5 cellular contexts compared by ENCODE assay signal in genomic region chr15:28202124-28202523, GRCh38.
DNase-seq lines count a peak whose midpoint lies in the region; TF ChIP-seq lines count a peak whose summit lies in the region.
"Not testable (repeated sequence)": the region's sequence is repeated elsewhere in the genome, so short reads cannot be mapped to it uniquely, and the experiment has no call there.

No MANE protein-coding gene starts in this region.

- H3K9me3 Mint-ChIP-seq in nephron progenitor cell: not testable (repeated sequence)

- DNase-seq in Ammon's horn (ENCODE audit: low spot score): peak; percentile 16
- peak in 8 of 10 donors; percentile 24 to 74 (median 58) for DNase-seq in dorsolateral prefrontal cortex
- not testable (repeated sequence) for DNase-seq in nephron progenitor cell
- DNase-seq in occipital lobe (lab: John Stamatoyannopoulos, UW): peak; percentile 58
- DNase-seq in posterior cingulate gyrus: peak in 6 of 10 donors; percentile 32 to 93 (median 56)

- peak overlapping the region; percentile 68 for H3K27ac Mint-ChIP-seq in nephron progenitor cell

- not testable (repeated sequence) for H3K4me3 ChIP-seq in dorsolateral prefrontal cortex

- peak overlapping the region in 3 of 59 donors; percentile 8 to 23 (median 9) for H3K27ac ChIP-seq in dorsolateral prefrontal cortex

- intact Hi-C loops in dorsolateral prefrontal cortex (cut with DNase I); posterior cingulate gyrus (cut with DNase I): not testable (repeated sequence)

- H3K4me1 Mint-ChIP-seq in nephron progenitor cell: not testable (repeated sequence)

- H3K4me3 Mint-ChIP-seq in nephron progenitor cell: not testable (repeated sequence)

- H3K27me3 ChIP-seq in dorsolateral prefrontal cortex: not testable (repeated sequence)

- H3K36me3 Mint-ChIP-seq in nephron progenitor cell (ENCODE audit: low read depth): peaks cover 71% of the 10 kb centered on the region

- not testable (repeated sequence) for TF ChIP-seq CTCF in dorsolateral prefrontal cortex (IDR thresholded peaks at IDR 0.05 in 54 of 56, conservative IDR thresholded peaks at IDR 0.05 in 2 of 56; ENCODE audit: low read depth in 1 of 56, partially characterized antibody in 56 of 56); nephron progenitor cell (IDR thresholded peaks at IDR 0.05)

- H3K27me3 Mint-ChIP-seq in nephron progenitor cell (ENCODE audit: low read depth, poor library complexity): not testable (repeated sequence)
